ENCODE assay signal across 9 cellular contexts in the genomic region with DNA sequence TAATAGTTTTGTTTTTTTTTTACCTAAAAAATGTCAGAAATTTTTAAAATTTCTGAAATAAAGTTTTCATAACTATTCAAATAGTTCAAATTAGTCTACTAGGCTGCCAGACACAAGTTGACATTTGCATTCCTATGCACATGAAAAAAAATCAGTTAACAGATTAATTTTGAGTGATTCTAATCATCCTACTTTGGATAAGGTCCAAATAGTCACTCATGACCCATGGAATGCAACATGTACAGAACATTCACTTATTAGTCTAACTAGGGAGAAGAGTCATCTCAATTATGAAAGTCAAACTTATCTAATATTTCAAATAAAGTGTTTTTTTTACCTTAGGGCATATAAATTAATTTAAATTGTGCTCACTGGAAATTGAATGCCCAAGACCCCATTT.
"Had no signal": no experiment of that assay in that cellular context is flagged by ENCODE, and none has a peak within 500 bp of the region (broad histone marks: within the 10 kb centered on the region; RNA-seq: fewer than 3 reads in every experiment).

No MANE protein-coding gene starts in this region.

- H3K4me3 ChIP-seq: GM23338, K562 had no signal

- FAIRE-seq: H1, H54, HTR-8/SVneo, K562 had no signal

- DNase-seq: H9, HCEC 1CT, IMR-90, KG1 had no signal

- H3K4me2 ChIP-seq: GM23338 had no signal
